ENCODE assay signal across 10 cellular contexts in the genomic region with DNA sequence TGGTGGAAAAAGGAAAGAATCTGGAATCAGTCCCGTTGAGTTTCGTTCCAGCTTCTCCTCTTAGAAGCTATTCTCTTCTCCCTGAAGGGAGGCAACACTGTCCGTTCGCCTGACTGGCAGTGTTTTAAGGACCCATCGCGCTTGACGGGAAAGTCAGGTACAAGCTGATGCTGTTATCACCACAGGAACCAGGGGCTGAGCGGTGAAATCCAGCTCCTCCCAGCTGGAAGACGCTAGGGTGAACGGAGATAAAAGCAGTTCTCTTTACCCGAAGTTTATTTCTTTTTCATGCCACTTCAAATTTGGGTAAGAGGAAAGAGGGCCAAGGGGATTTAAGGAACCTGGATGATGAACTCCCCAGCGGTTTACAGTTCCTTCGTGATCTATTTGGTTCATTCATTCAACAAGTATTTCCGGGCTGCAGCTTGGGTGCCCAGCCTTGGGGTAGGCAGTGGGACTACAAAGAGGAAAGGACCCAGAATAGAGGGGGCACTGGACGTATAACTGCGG. TPM values are rescaled to one million over a fixed set of nuclear protein-coding genes. Genes with fewer than 3 reads are reported as not detected.
DNase-seq lines count a peak whose midpoint lies in the region; ATAC-seq, FAIRE-seq and TF ChIP-seq lines count a peak whose summit lies in the region.
"Had no signal": no experiment of that assay in that cellular context is flagged by ENCODE, and none has a peak within 500 bp of the region (broad histone marks: within the 10 kb centered on the region; RNA-seq: fewer than 3 reads in every experiment).

No MANE protein-coding gene starts in this region.

- H3K4me1 ChIP-seq in liver (ENCODE audit: control insufficient read depth in 4 of 4, insufficient read depth in 4 of 4, low read length in 3 of 4), result peaks cover 0 to 7% (median 1%) of the 10 kb centered on the region in 4 donors
- no peaks in the 10 kb centered on the region for H3K4me1 ChIP-seq in HepG2 (ENCODE audit: insufficient read depth, low read length)
- H3K4me1 ChIP-seq in vagina, result no peaks in the 10 kb centered on the region

- H3K9ac ChIP-seq in liver (ENCODE audit: low read depth in 1 of 2, low read length in 2 of 2) (no peak overlapping the region), HepG2 (ENCODE audit: insufficient read depth, low read depth, low read length) (no peak overlapping the region)

- CTCF ChIA-PET in HepG2 (lab: Yijun Ruan, JAX; ENCODE audit: low intra/inter-chr PET ratio, low total read pairs), result no interaction called here

- H3K27ac ChIP-seq in liver (ENCODE audit: low read depth in 1 of 2, low read length in 2 of 2), result no peak overlapping the region
- H3K27ac ChIP-seq in HepG2 (ENCODE audit: extremely low read length, insufficient read depth, low read length), result no peak overlapping the region
- H3K27ac ChIP-seq in vagina, result no peak overlapping the region

- TF ChIP-seq CTCF in liver (IDR thresholded peaks at IDR 0.05; ENCODE audit: low read depth, low read length, missing input control) (no peak), HepG2 (CRISPR knock-in tag; IDR thresholded peaks at IDR 0.05) (no peak), vagina (IDR thresholded peaks at IDR 0.05) (no peak)

- no peak overlapping the region for H2AFZ ChIP-seq in HepG2 (ENCODE audit: low read length)

- H3K79me2 ChIP-seq in HepG2 (ENCODE audit: insufficient read depth, low read length), result no peaks in the 10 kb centered on the region

- WGBS in liver, result 15% methylated on average over 16 of the region's 16 CpGs
- WGBS in HepG2 (ENCODE audit: low lambda C conversion rate), result 39% methylated on average over 16 of the region's 16 CpGs

- no peaks in the 10 kb centered on the region for H4K20me1 ChIP-seq in HepG2 (ENCODE audit: insufficient read depth, low read length)

- FAIRE-seq in HepG2 (lab: Jason Lieb, UNC), result no peak

- DNase-seq in HepG2 (ENCODE audit: low spot score), result no peak
- DNase-seq in amniotic epithelial cell (ENCODE audit: low read depth), result peak; percentile 1
- peak; percentile 6 for DNase-seq in kidney tubule cell (ENCODE audit: low spot score)
- DNase-seq in vagina (ENCODE audit: extremely low spot score in 2 of 2), result no peak
- no peak for DNase-seq in stimulated activated CD4-positive, alpha-beta T cell treated with anti-CD3 and anti-CD28 coated beads, Interleukin-15, amount 100 ng/mL, for 24 hours
- DNase-seq in activated gamma-delta T cell (lab: John Stamatoyannopoulos, UW), result no peak

- TF ChIP-seq EP300 in HepG2 (IDR thresholded peaks at IDR 0.05; ENCODE audit: low read depth in 2 of 2, low read length in 2 of 2) (no peak), HepG2 (CRISPR knock-in tag; IDR thresholded peaks at IDR 0.05; ENCODE audit: borderline replicate concordance) (no peak)

- H3K27me3 ChIP-seq in liver (ENCODE audit: control insufficient read depth in 4 of 4, insufficient read depth in 4 of 4, low read length in 3 of 4) (peaks cover 0 to 4% (median 0%) of the 10 kb centered on the region in 4 donors), HepG2 (ENCODE audit: control insufficient read depth in 1 of 2, insufficient read depth in 2 of 2, low read length in 2 of 2) (peaks cover 0 to 3% of the 10 kb centered on the region in 2 experiments; a peak in 1 of 5 replicates), vagina (no peaks in the 10 kb centered on the region)

- in situ Hi-C loops in HepG2 (cut with HindIII; ENCODE audit: extremely low pct_ligation_motif_present, low pct_unique_long_range_greater_than_20kb), result no loop called here

- H3K4me2 ChIP-seq in HepG2 (ENCODE audit: low read depth, low read length), result no peak overlapping the region

- H3K36me3 ChIP-seq in liver (ENCODE audit: control insufficient read depth in 4 of 4, insufficient read depth in 3 of 4, low read depth in 1 of 4, low read length in 3 of 4) (no peaks in the 10 kb centered on the region), HepG2 (replicated peaks in 1 of 2; ENCODE audit: control insufficient read depth in 1 of 2, insufficient read depth in 2 of 2, low read length in 2 of 2) (no peaks in the 10 kb centered on the region), vagina (no peaks in the 10 kb centered on the region)

- H3K4me3 ChIP-seq in liver (ENCODE audit: low read depth in 1 of 3, low read length in 3 of 3) (peak overlapping the region in 2 of 3 donors; percentile 32 to 58), HepG2 (replicated peaks in 1 of 3; ENCODE audit: insufficient read depth in 1 of 3, low read depth in 2 of 3, low read length in 3 of 3) (no peak overlapping the region), vagina (peak overlapping the region; percentile 27 to 37)

- intact Hi-C loops in HepG2 (cut with micrococcal nuclease; ENCODE audit: unreplicated experiment), result no loop called here
- intact Hi-C loops in vagina (cut with DNase I), result no loop called here

- ATAC-seq in HepG2 (no peak), HG03457 (IDR thresholded peaks at IDR 0.05; ENCODE audit: unreplicated experiment) (no peak)

- POLR2A ChIA-PET in HepG2 (lab: Yijun Ruan, JAX), result no interaction called here

- BruUV-seq in HepG2 (replicated peaks; lab: Mats Ljungman, UMichigan), result no TSS peak

- TF ChIP-seq POLR2A in HepG2 (IDR thresholded peaks at IDR 0.05; ENCODE audit: insufficient read depth in 1 of 2, low read depth in 2 of 2, low read length in 2 of 2) (no peak), vagina (IDR thresholded peaks at IDR 0.05) (no peak)

- TF ChIP-seq RAD21 in liver (IDR thresholded peaks at IDR 0.05) (no peak), HepG2 (CRISPR knock-in tag; IDR thresholded peaks at IDR 0.05) (no peak)

- H3K9me3 ChIP-seq in liver (ENCODE audit: control insufficient read depth in 4 of 4, low read length in 3 of 4) (no peaks in the 10 kb centered on the region), HepG2 (ENCODE audit: low read length) (no peaks in the 10 kb centered on the region), vagina (no peaks in the 10 kb centered on the region)

TF ChIP-seq in liver, 16 proteins besides CTCF, POLR2A, EP300 and RAD21:
- TF ChIP-seq HNF4G (IDR thresholded peaks at IDR 0.05) (no peak), YY1 (IDR thresholded peaks at IDR 0.05) (no peak)

TF ChIP-seq in HepG2, 621 proteins besides CTCF, POLR2A, EP300 and RAD21 (continues in another document):
- TF ChIP-seq XRCC5 (optimal IDR thresholded peaks at IDR 0.05; ENCODE audit: low read length) (no peak), KMT2A (CRISPR knock-in tag; IDR thresholded peaks at IDR 0.05) (no peak), GZF1 (CRISPR knock-in tag; IDR thresholded peaks at IDR 0.05) (no peak), MXD4 (CRISPR knock-in tag; IDR thresholded peaks at IDR 0.05) (no peak), NFIB (CRISPR knock-in tag; IDR thresholded peaks at IDR 0.05; ENCODE audit: borderline replicate concordance) (no peak), CENPT (CRISPR knock-in tag; IDR thresholded peaks at IDR 0.05; ENCODE audit: low read depth) (no peak), ZNF18 (CRISPR knock-in tag; IDR thresholded peaks at IDR 0.05; ENCODE audit: insufficient replicate concordance) (no peak), ZMYM2 (CRISPR knock-in tag; IDR thresholded peaks at IDR 0.05) (no peak)
- TF ChIP-seq, protein P1, sequence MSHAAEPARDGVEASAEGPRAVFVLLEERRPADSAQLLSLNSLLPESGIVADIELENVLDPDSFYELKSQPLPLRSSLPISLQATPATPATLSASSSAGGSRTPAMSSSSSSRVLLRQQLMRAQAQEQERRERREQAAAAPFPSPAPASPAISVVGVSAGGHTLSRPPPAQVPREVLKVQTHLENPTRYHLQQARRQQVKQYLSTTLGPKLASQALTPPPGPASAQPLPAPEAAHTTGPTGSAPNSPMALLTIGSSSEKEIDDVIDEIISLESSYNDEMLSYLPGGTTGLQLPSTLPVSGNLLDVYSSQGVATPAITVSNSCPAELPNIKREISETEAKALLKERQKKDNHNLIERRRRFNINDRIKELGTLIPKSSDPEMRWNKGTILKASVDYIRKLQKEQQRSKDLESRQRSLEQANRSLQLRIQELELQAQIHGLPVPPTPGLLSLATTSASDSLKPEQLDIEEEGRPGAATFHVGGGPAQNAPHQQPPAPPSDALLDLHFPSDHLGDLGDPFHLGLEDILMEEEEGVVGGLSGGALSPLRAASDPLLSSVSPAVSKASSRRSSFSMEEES (CRISPR knock-in tag; IDR thresholded peaks at IDR 0.05), result no peak

RNA-seq across cellular contexts. Expression of gene DEUP1, which starts 0.6 kb away (rescaled TPM):
- total RNA-seq in liver (under 1 TPM in 1 of 2 donors, not detected in 1; 0.09 TPM), HepG2 (2016; rRNA removed; fragmentation: Illumina TruSeq; extraction: Trizol) (not detected in 2 replicates), vagina (not detected)
- polyA plus RNA-seq in liver (under 1 TPM in 1 of 2 donors, not detected in 1; 0.19 TPM), HepG2 (2011; rRNA removed) (not detected in 2 replicates)
- not detected in 2 replicates for total RNA-seq in HepG2 (2016; cell fraction: cytosol; rRNA removed; fragmentation: Illumina TruSeq; extraction: Trizol; ENCODE audit: low read depth)
- total RNA-seq in HepG2 (2016; cell fraction: insoluble cytoplasmic fraction; rRNA removed; fragmentation: Illumina TruSeq; extraction: Trizol), result not detected in 2 replicates
- total RNA-seq in HepG2 (2016; cell fraction: membrane; rRNA removed; fragmentation: Illumina TruSeq; extraction: Trizol), result not detected in 2 replicates
- total RNA-seq in HepG2 (2016; cell fraction: nucleus; rRNA removed; fragmentation: Illumina TruSeq; extraction: Trizol), result not detected in 2 replicates
- polyA plus RNA-seq in HepG2 (2011; cell fraction: cytosol; rRNA removed), result not detected in 2 replicates
- not detected in 2 replicates for polyA plus RNA-seq in HepG2 (2011; cell fraction: nucleus; rRNA removed)
- not detected in 2 replicates for polyA plus RNA-seq in HepG2 (2012)
- polyA plus RNA-seq in HepG2 (2016; cell fraction: cytosol; fragmentation: Illumina TruSeq; extraction: Trizol; ENCODE audit: low read depth), result not detected in 2 replicates
- not detected in 2 replicates for polyA plus RNA-seq in HepG2 (2016; cell fraction: insoluble cytoplasmic fraction; fragmentation: Illumina TruSeq; extraction: Trizol; ENCODE audit: low read depth)
- not detected in 2 replicates for polyA plus RNA-seq in HepG2 (2016; cell fraction: membrane; fragmentation: Illumina TruSeq; extraction: Trizol; ENCODE audit: low read depth)
- not detected in 2 replicates for polyA plus RNA-seq in HepG2 (2016; cell fraction: nucleus; fragmentation: Illumina TruSeq; extraction: Trizol; ENCODE audit: insufficient read depth, low read depth)
- not detected in 2 replicates for polyA minus RNA-seq in HepG2 (2011; rRNA and poly(A)+ RNA removed; ENCODE audit: low replicate concordance)
- not detected in 2 replicates for polyA minus RNA-seq in HepG2 (2011; cell fraction: cytosol; rRNA and poly(A)+ RNA removed)
- not detected in 2 replicates for polyA minus RNA-seq in HepG2 (2011; cell fraction: nucleus; rRNA and poly(A)+ RNA removed)
- total RNA-seq: NCI-H460, subcutaneous adipose tissue had no signal

Comparison
In these comparisons a context has a peak if more than half of its experiments do, and no peak if none do; other contexts are left out.
1. H3K4me3 ChIP-seq: peak in liver (2 of 3) and vagina (2 of 2); none in HepG2 (0 of 3).
2. DNase-seq: peak in amniotic epithelial cell (single experiment) and kidney tubule cell (single experiment); none in HepG2 (single experiment), vagina (0 of 2), stimulated activated CD4-positive, alpha-beta T cell treated with anti-CD3 and anti-CD28 coated beads, Interleukin-15, amount 100 ng/mL, for 24 hours (single experiment) and activated gamma-delta T cell (single experiment).